21 cellular contexts compared by ENCODE assay signal in the genomic region with DNA sequence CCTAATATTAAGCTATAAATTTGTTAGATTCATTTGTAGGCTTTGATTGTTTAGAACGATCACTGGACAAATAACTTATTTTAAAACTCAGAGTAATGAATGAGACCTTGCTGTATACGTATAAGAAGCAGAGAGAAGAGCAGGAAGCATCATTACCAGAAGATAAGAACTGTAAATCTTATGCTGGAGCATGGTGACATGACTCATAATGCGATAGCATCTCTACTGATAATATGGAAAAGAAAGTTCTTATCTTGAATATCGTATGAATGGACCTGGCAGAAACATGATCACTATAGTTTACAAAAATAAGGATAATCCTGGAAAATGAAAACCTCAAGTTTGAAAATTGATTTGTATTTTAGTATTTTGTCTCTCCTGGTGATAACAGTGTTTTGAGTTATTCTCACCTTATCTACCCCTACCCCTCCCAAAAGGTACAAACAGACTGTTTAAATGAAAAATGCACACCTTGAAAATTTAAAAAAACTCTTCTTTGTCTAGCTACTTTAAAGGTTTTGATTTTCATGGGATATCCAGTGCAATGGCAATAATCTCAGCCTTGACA. TPM values are rescaled to one million over a fixed set of nuclear protein-coding genes. Genes with fewer than 3 reads are reported as not detected.
"Had no signal": no experiment of that assay in that cellular context is flagged by ENCODE, and none has a peak within 500 bp of the region (broad histone marks: within the 10 kb centered on the region; RNA-seq: fewer than 3 reads in every experiment).

No MANE protein-coding gene starts in this region.

- ATAC-seq: activated T-cell treated with anti-CD3 and anti-CD28 coated beads, Interleukin-2, amount 50 U/mL, for 72 hours; heart left ventricle; left lobe of liver; lower lobe of right lung; naive thymus-derived CD4-positive, alpha-beta T cell; right lobe of liver; stimulated activated effector memory CD8-positive, alpha-beta T cell treated with anti-CD3 and anti-CD28 coated beads, Interleukin-12 subunit alpha, Interleukin-12 subunit beta, amount 100 ng/mL, for 72 hours; stimulated activated naive CD8-positive, alpha-beta T cell treated with anti-CD3 and anti-CD28 coated beads, Interleukin-15, amount 100 ng/mL, for 72 hours had no signal

- H3K9ac ChIP-seq: parathyroid adenoma had no signal

- H3K4me3 Mint-ChIP-seq: activated CD4-positive, alpha-beta memory T cell treated with anti-CD3 and anti-CD28 coated beads, Interleukin-2, amount 10 ng/mL, durations not matched to agents 7 days and 5 days; activated CD4-positive, alpha-beta T cell treated with anti-CD3 and anti-CD28 coated beads, Interleukin-2, amount 10 ng/mL, durations not matched to agents 24 days and 14 days; activated T-cell treated with anti-CD3 and anti-CD28 coated beads, Interleukin-2, amount 50 U/mL, for 72 hours; naive thymus-derived CD4-positive, alpha-beta T cell; stimulated activated effector memory CD8-positive, alpha-beta T cell treated with anti-CD3 and anti-CD28 coated beads, Interleukin-12 subunit alpha, Interleukin-12 subunit beta, amount 100 ng/mL, for 72 hours; stimulated activated naive CD8-positive, alpha-beta T cell treated with anti-CD3 and anti-CD28 coated beads, Interleukin-15, amount 100 ng/mL, for 72 hours had no signal

- H3K4me1 ChIP-seq: parathyroid adenoma had no signal

- H3K36me3 ChIP-seq: heart left ventricle, lower lobe of right lung, neutrophil, right lobe of liver, tibial artery had no signal

- DNase-seq: activated CD4-positive, alpha-beta memory T cell treated with anti-CD3 and anti-CD28 coated beads, Interleukin-2, amount 10 ng/mL, durations not matched to agents 7 days and 5 days; activated CD4-positive, alpha-beta T cell treated with anti-CD3 and anti-CD28 coated beads, Interleukin-2, amount 10 ng/mL, durations not matched to agents 24 days and 14 days; activated effector memory CD4-positive, alpha-beta T cell treated with Interleukin-2 at 50 U/mL for 16 hours; activated naive CD4-positive, alpha-beta T cell treated with anti-CD3 and anti-CD28 coated beads, Interleukin-2, amount 50 U/mL, for 16 hours; activated T-cell treated with anti-CD3 and anti-CD28 coated beads, Interleukin-2, amount 50 U/mL, for 72 hours; aorta; heart left ventricle; lower lobe of right lung; naive thymus-derived CD4-positive, alpha-beta T cell; right lobe of liver; stimulated activated CD4-positive, alpha-beta T cell treated with anti-CD3 and anti-CD28 coated beads, Interleukin-2, amount 100 ng/mL, for 24 hours; stimulated activated naive CD8-positive, alpha-beta T cell treated with anti-CD3 and anti-CD28 coated beads, Interleukin-15, amount 100 ng/mL, for 72 hours; T-helper 9 cell; tibial artery had no signal

- H3K36me3 Mint-ChIP-seq: stimulated activated effector memory CD8-positive, alpha-beta T cell treated with anti-CD3 and anti-CD28 coated beads, Interleukin-12 subunit alpha, Interleukin-12 subunit beta, amount 100 ng/mL, for 72 hours had no signal

- H3K9me3 ChIP-seq: lower lobe of right lung, neutrophil, right lobe of liver had no signal

- H2AFZ ChIP-seq: parathyroid adenoma had no signal

- H3K27ac Mint-ChIP-seq: activated CD4-positive, alpha-beta memory T cell treated with anti-CD3 and anti-CD28 coated beads, Interleukin-2, amount 10 ng/mL, durations not matched to agents 7 days and 5 days; activated CD4-positive, alpha-beta T cell treated with anti-CD3 and anti-CD28 coated beads, Interleukin-2, amount 10 ng/mL, durations not matched to agents 24 days and 14 days; activated T-cell treated with anti-CD3 and anti-CD28 coated beads, Interleukin-2, amount 50 U/mL, for 72 hours; stimulated activated effector memory CD8-positive, alpha-beta T cell treated with anti-CD3 and anti-CD28 coated beads, Interleukin-12 subunit alpha, Interleukin-12 subunit beta, amount 100 ng/mL, for 72 hours; stimulated activated naive CD8-positive, alpha-beta T cell treated with anti-CD3 and anti-CD28 coated beads, Interleukin-15, amount 100 ng/mL, for 72 hours had no signal

- H3K27me3 ChIP-seq: heart left ventricle, right lobe of liver, tibial artery had no signal

- H3K9me3 Mint-ChIP-seq: activated CD4-positive, alpha-beta memory T cell treated with anti-CD3 and anti-CD28 coated beads, Interleukin-2, amount 10 ng/mL, durations not matched to agents 7 days and 5 days; activated CD4-positive, alpha-beta T cell treated with anti-CD3 and anti-CD28 coated beads, Interleukin-2, amount 10 ng/mL, durations not matched to agents 24 days and 14 days; brain; stimulated activated effector memory CD8-positive, alpha-beta T cell treated with anti-CD3 and anti-CD28 coated beads, Interleukin-12 subunit alpha, Interleukin-12 subunit beta, amount 100 ng/mL, for 72 hours had no signal

- H3K27me3 Mint-ChIP-seq: stimulated activated naive CD8-positive, alpha-beta T cell treated with anti-CD3 and anti-CD28 coated beads, Interleukin-15, amount 100 ng/mL, for 72 hours had no signal

- H3K4me3 ChIP-seq: heart left ventricle, lower lobe of right lung, right lobe of liver, skin epidermis, tibial artery had no signal

RNA-seq across cellular contexts. Expression of a gene that starts 5.8 kb away (rescaled TPM):
- total RNA-seq: activated CD4-positive, alpha-beta memory T cell treated with anti-CD3 and anti-CD28 coated beads, Interleukin-2, amount 10 ng/mL, durations not matched to agents 7 days and 5 days; activated CD4-positive, alpha-beta T cell treated with anti-CD3 and anti-CD28 coated beads, Interleukin-2, amount 10 ng/mL, durations not matched to agents 24 days and 14 days; chondrocyte had no signal
